1 cellular context compared by ENCODE assay signal in genomic region chr12:96414637-96415036, GRCh38.
TF ChIP-seq lines count a peak whose summit lies in the region.

No MANE protein-coding gene starts in this region.

TF ChIP-seq in H1, 55 proteins besides CTCF, POLR2A, EP300 and RAD21 (continued from another document):
- no peak for TF ChIP-seq HDAC2 (IDR thresholded peaks at IDR 0.05; ENCODE audit: borderline replicate concordance in 1 of 2, low read depth in 2 of 2, low read length in 2 of 2)
- TF ChIP-seq SRF (IDR thresholded peaks at IDR 0.05; ENCODE audit: low read depth, low read length): no peak
- TF ChIP-seq, protein P1, sequence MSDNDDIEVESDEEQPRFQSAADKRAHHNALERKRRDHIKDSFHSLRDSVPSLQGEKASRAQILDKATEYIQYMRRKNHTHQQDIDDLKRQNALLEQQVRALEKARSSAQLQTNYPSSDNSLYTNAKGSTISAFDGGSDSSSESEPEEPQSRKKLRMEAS (IDR thresholded peaks at IDR 0.05): no peak
- TF ChIP-seq, protein P2, sequence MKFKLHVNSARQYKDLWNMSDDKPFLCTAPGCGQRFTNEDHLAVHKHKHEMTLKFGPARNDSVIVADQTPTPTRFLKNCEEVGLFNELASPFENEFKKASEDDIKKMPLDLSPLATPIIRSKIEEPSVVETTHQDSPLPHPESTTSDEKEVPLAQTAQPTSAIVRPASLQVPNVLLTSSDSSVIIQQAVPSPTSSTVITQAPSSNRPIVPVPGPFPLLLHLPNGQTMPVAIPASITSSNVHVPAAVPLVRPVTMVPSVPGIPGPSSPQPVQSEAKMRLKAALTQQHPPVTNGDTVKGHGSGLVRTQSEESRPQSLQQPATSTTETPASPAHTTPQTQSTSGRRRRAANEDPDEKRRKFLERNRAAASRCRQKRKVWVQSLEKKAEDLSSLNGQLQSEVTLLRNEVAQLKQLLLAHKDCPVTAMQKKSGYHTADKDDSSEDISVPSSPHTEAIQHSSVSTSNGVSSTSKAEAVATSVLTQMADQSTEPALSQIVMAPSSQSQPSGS (IDR thresholded peaks at IDR 0.05; ENCODE audit: low read length): no peak
- no peak for TF ChIP-seq TCF12 (IDR thresholded peaks at IDR 0.05; ENCODE audit: low read depth, low read length)
- TF ChIP-seq BACH1 (IDR thresholded peaks at IDR 0.05; ENCODE audit: low read length): no peak
- TF ChIP-seq POLR2AphosphoS5 (IDR thresholded peaks at IDR 0.05; ENCODE audit: low read depth, low read length): no peak
- TF ChIP-seq MAFK (IDR thresholded peaks at IDR 0.05; ENCODE audit: low read depth, low read length): no peak
- no peak for TF ChIP-seq HDAC6 (IDR thresholded peaks at IDR 0.05; ENCODE audit: low read depth, low read length)
